In genomic region chr12:2854669-2855453, GRCh38 we compare ENCODE assay signal across 20 cellular contexts. TPM values are rescaled to one million over a fixed set of nuclear protein-coding genes. Genes with fewer than 3 reads are reported as not detected.
DNase-seq lines count a peak whose midpoint lies in the region; ATAC-seq and TF ChIP-seq lines count a peak whose summit lies in the region.
"Had no signal": no experiment of that assay in that cellular context is flagged by ENCODE, and none has a peak within 500 bp of the region (broad histone marks: within the 10 kb centered on the region; RNA-seq: fewer than 3 reads in every experiment).

No MANE protein-coding gene starts in this region.

- H3K36me3 ChIP-seq in Peyer's patch (no peaks in the 10 kb centered on the region), spleen (peaks cover 0 to 62% (median 13%) of the 10 kb centered on the region in 6 donors)

- peak; percentile 88 for DNase-seq in DMS53 (lab: John Stamatoyannopoulos, UW)
- DNase-seq in Peyer's patch = peak in 2 of 3 donors; percentile 91 to 93
- DNase-seq in left colon = peak; percentile 87 to 89
- DNase-seq in spleen = peak; percentile 63
- no peak for DNase-seq in GM19240 (ENCODE audit: insufficient read length, low spot score)
- no peak for DNase-seq in AG20443 (ENCODE audit: low spot score)
- no peak for DNase-seq in erythroblast (lab: John Stamatoyannopoulos, UW)
- DNase-seq: Kasumi-1, MM.1S, NCI-H1092, NCI-H146, NCI-H2029 treated with DMSO at 0.1 percent for 48 hours, NCI-H2171, Right ventricle myocardium superior had no signal

- H3K4me1 ChIP-seq in Peyer's patch (peaks cover 0 to 23% (median 0%) of the 10 kb centered on the region in 4 donors), spleen (peaks cover 0 to 5% (median 0%) of the 10 kb centered on the region in 6 donors)
- H3K4me1 ChIP-seq: HAP-1 had no signal

- WGBS in spleen, 5 donors = 89 to 93% (median 91%) methylated on average over 25 of the region's 25 CpGs

- H3K27ac ChIP-seq in Peyer's patch = peak overlapping the region in 3 of 4 donors; percentile 16 to 85 (median 76)
- no peak overlapping the region for H3K27ac ChIP-seq in spleen
- H3K27ac ChIP-seq: A549; BLaER1 treated with 17β-estradiol and CSF1 and Interleukin-3, amounts not matched to agents 10 nM and 100 nM; HL-60; SK-N-MC had no signal

- H3K27me3 ChIP-seq in Peyer's patch = no peaks in the 10 kb centered on the region
- no peaks in the 10 kb centered on the region for H3K27me3 ChIP-seq in spleen (replicated peaks in 1 of 7)
- H3K27me3 ChIP-seq: BLaER1 treated with 17β-estradiol and CSF1 and Interleukin-3, amounts not matched to agents 10 nM and 100 nM had no signal

- H3K4me3 ChIP-seq in Peyer's patch (no peak overlapping the region), spleen (no peak overlapping the region)
- H3K4me3 ChIP-seq: A549; BLaER1 treated with 17β-estradiol and CSF1 and Interleukin-3, amounts not matched to agents 10 nM and 100 nM; HAP-1; SK-N-MC had no signal

- peak; percentile 97 for ATAC-seq in left colon
- ATAC-seq: A549, Panc1 had no signal

- peak in 1 of 2 donors; percentile 12 for TF ChIP-seq POLR2A in Peyer's patch (IDR thresholded peaks at IDR 0.05)
- TF ChIP-seq POLR2A in spleen (IDR thresholded peaks at IDR 0.05) = no peak
- TF ChIP-seq POLR2A in erythroblast (IDR thresholded peaks at IDR 0.05; ENCODE audit: low read length) = no peak

- intact Hi-C loops in left colon (cut with DNase I, micrococcal nuclease) (no loop called here), spleen (cut with DNase I; ENCODE audit: low total_unique reads) (no loop called here)

- TF ChIP-seq CTCF in Peyer's patch (IDR thresholded peaks at IDR 0.05) = no peak
- no peak for TF ChIP-seq CTCF in spleen (IDR thresholded peaks at IDR 0.05 in 8 of 11, conservative IDR thresholded peaks at IDR 0.05 in 3 of 11)

- H3K9me3 ChIP-seq in Peyer's patch (no peaks in the 10 kb centered on the region), spleen (no peaks in the 10 kb centered on the region)
- H3K9me3 ChIP-seq: A549; BLaER1 treated with 17β-estradiol and CSF1 and Interleukin-3, amounts not matched to agents 10 nM and 100 nM; HAP-1 had no signal

RNA-seq across cellular contexts. Expression of gene TEX52, which starts 2.0 kb away (rescaled TPM):
- total RNA-seq in Peyer's patch = 1 to 10 TPM in 1 of 4 donors, not detected in 3; 2.3 TPM
- total RNA-seq in left colon = not detected
- not detected for total RNA-seq in spleen
- not detected for polyA plus RNA-seq in spleen
- total RNA-seq: Right ventricle myocardium superior had no signal
- polyA plus RNA-seq: A549 had no signal

RNA-seq across cellular contexts. Expression of gene NRIP2, which starts 20.0 kb away (rescaled TPM):
- not detected for total RNA-seq in Peyer's patch
- total RNA-seq in left colon = 1 to 10 TPM; 1.2 to 1.8 TPM
- 10 to 100 TPM in 6 of 7 donors, 1 to 10 TPM in 1; 6.8 to 18.8 (median 10.7) TPM for total RNA-seq in spleen
- polyA plus RNA-seq in spleen = 1 to 10 TPM; 1.3 to 2.6 (median 1.5) TPM
- polyA plus RNA-seq: A549 had no signal

RNA-seq across cellular contexts. Expression of gene FOXM1, which starts 22.1 kb away (rescaled TPM):
- 10 to 100 TPM in 2 of 4 donors, 1 to 10 TPM in 2; 6.4 to 31.4 (median 11.2) TPM for total RNA-seq in Peyer's patch
- total RNA-seq in left colon = 10 to 100 TPM in 1 of 2 donors, 1 to 10 TPM in 1; 6.5 to 19.8 TPM
- total RNA-seq in spleen = 10 to 100 TPM in 1 of 7 donors, 1 to 10 TPM in 6; 1.8 to 10.2 (median 7.2) TPM
- polyA plus RNA-seq in spleen = 1 to 10 TPM; 2.1 to 4.1 (median 3.7) TPM

RNA-seq across cellular contexts. Expression of gene RHNO1, which starts 22.2 kb away (rescaled TPM):
- 10 to 100 TPM in 3 of 4 donors, 1 to 10 TPM in 1; 5.8 to 23.0 (median 17.8) TPM for total RNA-seq in Peyer's patch
- total RNA-seq in left colon = 10 to 100 TPM; 18.5 to 20.6 TPM
- 10 to 100 TPM; 15.9 to 26.0 (median 22.9) TPM for total RNA-seq in spleen
- 10 to 100 TPM; 19.7 to 25.0 (median 23.6) TPM for polyA plus RNA-seq in spleen

RNA-seq across cellular contexts. Expression of gene TULP3, which starts 35.8 kb away (rescaled TPM):
- total RNA-seq in Peyer's patch = 10 to 100 TPM in 3 of 4 donors, 1 to 10 TPM in 1; 7.2 to 63.5 (median 12.6) TPM
- total RNA-seq in left colon = 1 to 10 TPM; 7.5 to 9.9 TPM
- 10 to 100 TPM in 6 of 7 donors, 1 to 10 TPM in 1; 9.6 to 15.7 (median 13.4) TPM for total RNA-seq in spleen
- 1 to 10 TPM; 3.5 to 6.8 (median 4.7) TPM for polyA plus RNA-seq in spleen

Comparison
In these comparisons a context has a peak if more than half of its experiments do, and no peak if none do; other contexts are left out.
1. DNase-seq: peak in DMS53 (single experiment), Peyer's patch (2 of 3), left colon (2 of 2) and spleen (single experiment); none in GM19240 (single experiment), AG20443 (single experiment) and erythroblast (0 of 2).
2. H3K27ac ChIP-seq: peak in Peyer's patch (3 of 4); none in spleen (0 of 8).